19 cellular contexts compared by ENCODE assay signal in the genomic region with DNA sequence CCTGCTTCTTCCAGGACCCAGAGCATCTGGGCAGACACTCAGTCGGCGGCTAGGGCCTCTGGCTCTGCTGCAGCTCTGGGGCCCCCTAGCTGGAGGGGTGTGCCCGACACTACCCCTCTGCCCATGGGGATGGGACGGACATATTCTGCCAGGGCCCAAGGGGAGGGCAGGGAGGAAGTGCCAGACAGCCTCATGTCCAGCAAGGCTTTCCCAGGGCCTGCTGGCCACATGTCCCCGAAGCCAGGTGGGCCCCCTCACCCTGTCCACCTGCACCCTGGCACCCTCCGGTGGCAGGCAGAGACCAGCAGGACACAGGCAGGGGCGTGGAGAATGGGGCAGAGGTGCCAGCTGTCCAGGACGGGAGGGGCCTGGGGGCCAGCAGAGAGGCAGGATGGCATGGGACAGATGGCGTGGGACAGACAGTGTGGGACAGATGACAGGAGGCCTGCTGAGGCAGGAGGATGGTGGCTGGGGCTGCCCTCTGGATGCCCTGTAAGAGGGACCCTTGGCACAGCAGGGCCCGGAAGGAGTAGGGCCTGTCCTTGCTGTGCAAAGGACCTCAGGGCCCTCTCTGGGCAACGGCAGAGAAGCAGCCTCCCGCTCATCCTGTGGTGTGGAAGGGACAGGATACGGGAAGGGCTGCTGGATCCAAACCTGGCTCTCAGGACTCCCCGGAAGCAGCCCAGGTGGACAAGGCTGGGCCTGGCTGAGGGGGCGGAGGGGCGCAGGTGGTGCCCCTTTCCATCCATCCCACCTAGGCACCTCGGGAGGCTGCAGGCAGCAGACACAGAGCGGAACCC. TPM values are rescaled to one million over a fixed set of nuclear protein-coding genes. Genes with fewer than 3 reads are reported as not detected.
A peak's percentile ranks its signal among the peaks of the same experiment; 100 is the strongest.
DNase-seq lines count a peak whose midpoint lies in the region; ATAC-seq and TF ChIP-seq lines count a peak whose summit lies in the region.
"Had no signal": no experiment of that assay in that cellular context is flagged by ENCODE, and none has a peak within 500 bp of the region (broad histone marks: within the 10 kb centered on the region; RNA-seq: fewer than 3 reads in every experiment).

No MANE protein-coding gene starts in this region.

- H3K4me1 ChIP-seq in PC-9 (replicated peaks; ENCODE audit: insufficient read depth) (no peaks in the 10 kb centered on the region), right cardiac atrium (ENCODE audit: control insufficient read depth, insufficient read depth, low read length) (no peaks in the 10 kb centered on the region)

- ATAC-seq in right cardiac atrium: no peak
- no peak for ATAC-seq in sciatic nerve
- no peak for ATAC-seq in HG02678 (IDR thresholded peaks at IDR 0.05; ENCODE audit: unreplicated experiment)
- ATAC-seq: effector memory CD8-positive, alpha-beta T cell; GM12878; heart left ventricle had no signal

- H3K4me2 ChIP-seq in PC-9: no peak overlapping the region
- H3K4me2 ChIP-seq: KMS-11 had no signal

- no peaks in the 10 kb centered on the region for H3K79me2 ChIP-seq in PC-9 (ENCODE audit: low read depth)

- no peak overlapping the region for H3K27ac ChIP-seq in PC-9
- H3K27ac ChIP-seq in right cardiac atrium (ENCODE audit: low read length): no peak overlapping the region
- H3K27ac ChIP-seq: heart left ventricle, KMS-11 had no signal

- WGBS in right cardiac atrium: 85% methylated on average over 18 of the region's 18 CpGs

- intact Hi-C loops in PC-9 (cut with micrococcal nuclease; ENCODE audit: unreplicated experiment) (loop anchor here (1.0 kb wide), 1 partner anchor 167 kb away; no protein-coding TSS in a partner anchor), right cardiac atrium (cut with DNase I) (no loop called here), sciatic nerve (cut with DNase I) (loop anchor here (10.0 kb wide), 1 partner anchor 98 kb away; the partner anchor contains the start of gene CEBPA)

- H3K36me3 ChIP-seq in PC-9 (ENCODE audit: low read depth): no peaks in the 10 kb centered on the region
- H3K36me3 ChIP-seq: heart left ventricle had no signal

- H3K9me2 ChIP-seq in PC-9 (ENCODE audit: insufficient read depth): no peaks in the 10 kb centered on the region

- BruUV-seq in PC-9 (replicated peaks; lab: Mats Ljungman, UMichigan): no TSS peak

- no peak overlapping the region for H3K4me3 ChIP-seq in PC-9
- no peak overlapping the region for H3K4me3 ChIP-seq in right cardiac atrium (ENCODE audit: low read length)
- H3K4me3 ChIP-seq: GM12878, heart left ventricle had no signal

- DNase-seq in NCI-H1694 (lab: John Stamatoyannopoulos, UW) (peak; percentile 19), NCI-H1694 treated with DMSO at 0.1 percent for 48 hours (lab: John Stamatoyannopoulos, UW) (no peak), PC-9 (peak in 1 of 2 experiments; percentile 14), right cardiac atrium (peak in 2 of 3 donors; percentile 36 to 50), sciatic nerve (ENCODE audit: low spot score) (peak; percentile 52), NCI-H1105 (lab: John Stamatoyannopoulos, UW) (no peak), occipital lobe (lab: John Stamatoyannopoulos, UW) (no peak)
- DNase-seq: activated CD4-positive, CD25-positive, alpha-beta regulatory T cell; activated T-cell treated with anti-CD3 and anti-CD28 coated beads, Interleukin-2, amount 50 U/mL, for 1 hour; anterior cingulate cortex; effector memory CD8-positive, alpha-beta T cell; H9; midbrain; NCI-H510A; trophoblast cell had no signal

- H2AFZ ChIP-seq in PC-9: no peak overlapping the region

- POLR2A ChIA-PET in PC-9 (lab: Charles Lee; ENCODE audit: unreplicated experiment): interaction anchor here (0.7 kb wide), 1 partner anchor 43 kb away, joined by 3 read pairs; no protein-coding TSS in a partner anchor

- CTCF ChIA-PET in PC-9 (lab: Charles Lee): no interaction called here

- peak; percentile 29; the same call in 1 of the 2 replicates for TF ChIP-seq CTCF in PC-9 (conservative IDR thresholded peaks at IDR 0.05)

- H3K27me3 ChIP-seq in PC-9 (ENCODE audit: insufficient read depth, low read depth) (no peaks in the 10 kb centered on the region), right cardiac atrium (ENCODE audit: control insufficient read depth, insufficient read depth) (no peaks in the 10 kb centered on the region)
- H3K27me3 ChIP-seq: heart left ventricle had no signal

- no peaks in the 10 kb centered on the region for H3F3A ChIP-seq in PC-9 (ENCODE audit: insufficient read depth, low read depth)

- no peaks in the 10 kb centered on the region for H4K20me1 ChIP-seq in PC-9 (ENCODE audit: insufficient read depth)

- H3K9me3 ChIP-seq in PC-9 (ENCODE audit: insufficient read depth, low read depth): no peaks in the 10 kb centered on the region
- no peaks in the 10 kb centered on the region for H3K9me3 ChIP-seq in right cardiac atrium (ENCODE audit: control insufficient read depth, low read length)
- H3K9me3 ChIP-seq: heart left ventricle had no signal

RNA-seq across cellular contexts. Expression of gene CEBPG, which starts 29.1 kb away (rescaled TPM):
- total RNA-seq in PC-9 (2021) (31.0 and 33.4 TPM in 2 replicates), right cardiac atrium (10 to 100 TPM; 13.1 to 18.3 (median 15.7) TPM), sciatic nerve (21.2 TPM), occipital lobe (57.2 TPM)
- 12.7 TPM for polyA plus RNA-seq in right cardiac atrium

Comparison
In these comparisons a context has a peak if more than half of its experiments do, and no peak if none do; other contexts are left out.
1. DNase-seq: peak in NCI-H1694 (single experiment), right cardiac atrium (2 of 3) and sciatic nerve (single experiment); none in NCI-H1694 treated with DMSO at 0.1 percent for 48 hours (single experiment), NCI-H1105 (single experiment) and occipital lobe (single experiment).
2. intact Hi-C loops: an anchor here in PC-9 (1.0 kb wide) and sciatic nerve (10.0 kb wide); none called in right cardiac atrium.